Comparison of ENCODE assay signal across 2 cellular contexts in genomic region chr1:210074904-210075303, GRCh38.
TF ChIP-seq lines count a peak whose summit lies in the region.

No MANE protein-coding gene starts in this region.

TF ChIP-seq in GM23338, 12 proteins besides CTCF, POLR2A, EP300 and RAD21:
- TF ChIP-seq ZNF462 (CRISPR knock-in tag; IDR thresholded peaks at IDR 0.05) = no peak
- no peak for TF ChIP-seq EZH2 (IDR thresholded peaks at IDR 0.05; ENCODE audit: low read depth, unreplicated experiment)
- TF ChIP-seq NANOG (IDR thresholded peaks at IDR 0.05; ENCODE audit: borderline replicate concordance) = no peak
- TF ChIP-seq ZNF331 (CRISPR knock-in tag; IDR thresholded peaks at IDR 0.05; ENCODE audit: low read depth) = no peak
- TF ChIP-seq EZH2phosphoT487 (IDR thresholded peaks at IDR 0.05; ENCODE audit: unreplicated experiment) = no peak
- TF ChIP-seq JUNB (IDR thresholded peaks at IDR 0.05; ENCODE audit: unreplicated experiment) = no peak
- no peak for TF ChIP-seq CREB1 (CRISPR knock-in tag; IDR thresholded peaks at IDR 0.05; ENCODE audit: low read depth)
- TF ChIP-seq POLR2AphosphoS5 (IDR thresholded peaks at IDR 0.05; ENCODE audit: low read depth) = no peak
- TF ChIP-seq ZNF114 (CRISPR knock-in tag; IDR thresholded peaks at IDR 0.05) = no peak
- no peak for TF ChIP-seq REST (IDR thresholded peaks at IDR 0.05; ENCODE audit: unreplicated experiment)
- TF ChIP-seq STAT1 (IDR thresholded peaks at IDR 0.05; ENCODE audit: unreplicated experiment) = no peak
- TF ChIP-seq ETS1 (IDR thresholded peaks at IDR 0.05) = no peak

TF ChIP-seq in H1, 55 proteins besides CTCF, POLR2A, EP300 and RAD21:
- TF ChIP-seq RBBP5 (IDR thresholded peaks at IDR 0.05; ENCODE audit: borderline replicate concordance, low read depth, low read length) (no peak), SIRT6 (IDR thresholded peaks at IDR 0.05; ENCODE audit: low read length) (no peak), ATF3 (IDR thresholded peaks at IDR 0.05; ENCODE audit: insufficient read depth, low read depth, low read length) (no peak), JUN (IDR thresholded peaks at IDR 0.05; ENCODE audit: low read depth, low read length) (no peak), USF2 (IDR thresholded peaks at IDR 0.05; ENCODE audit: low read length) (no peak), BACH1 (IDR thresholded peaks at IDR 0.05; ENCODE audit: low read length) (no peak)
